9 cellular contexts compared by ENCODE assay signal in genomic region chr6:34658605-34659218, GRCh38. TPM values are rescaled to one million over a fixed set of nuclear protein-coding genes. Genes with fewer than 3 reads are reported as not detected.
DNase-seq lines count a peak whose midpoint lies in the region; ATAC-seq and TF ChIP-seq lines count a peak whose summit lies in the region.
"Had no signal": no experiment of that assay in that cellular context is flagged by ENCODE, and none has a peak within 500 bp of the region (broad histone marks: within the 10 kb centered on the region; RNA-seq: fewer than 3 reads in every experiment).

No MANE protein-coding gene starts in this region.

- peaks cover 0 to 9% (median 0%) of the 10 kb centered on the region in 9 donors for H3K36me3 ChIP-seq in heart right ventricle
- H3K36me3 ChIP-seq in OCI-LY7 (ENCODE audit: insufficient read depth, low read length): peaks cover 33% of the 10 kb centered on the region
- H3K36me3 ChIP-seq in uterus: no peaks in the 10 kb centered on the region

- peak overlapping the region; percentile 90 for H3K4me2 ChIP-seq in OCI-LY7 (ENCODE audit: low read length)

- POLR2A ChIA-PET in OCI-LY7 (lab: Charles Lee): interaction anchor here (0.5 to 7.6 kb wide), 6 partner anchors 8 to 348 kb away, joined by 3 to 139 read pairs (median 3); partner anchors contain the start of gene SNRPC

- H3K9me3 ChIP-seq in heart right ventricle: no peaks in the 10 kb centered on the region
- H3K9me3 ChIP-seq in OCI-LY7 (ENCODE audit: low read length): peaks cover 4% of the 10 kb centered on the region; the same call in 1 of the 2 replicates
- no peaks in the 10 kb centered on the region for H3K9me3 ChIP-seq in uterus

- no peaks in the 10 kb centered on the region for H4K20me1 ChIP-seq in OCI-LY7 (ENCODE audit: insufficient read depth, low read length)

- no TSS peak for BruUV-seq in OCI-LY7 (replicated peaks; lab: Mats Ljungman, UMichigan)

- CTCF ChIA-PET in OCI-LY7 (lab: Charles Lee; ENCODE audit: unreplicated experiment): interaction anchor here (0.6 to 1.4 kb wide), 4 partner anchors 10 to 67 kb away, joined by 3 to 5 read pairs (median 4); no protein-coding TSS in a partner anchor

- no peak for TF ChIP-seq CTCF in heart right ventricle (IDR thresholded peaks at IDR 0.05)
- no peak for TF ChIP-seq CTCF in OCI-LY7 (conservative IDR thresholded peaks at IDR 0.05; ENCODE audit: low read length)
- no peak for TF ChIP-seq CTCF in foreskin keratinocyte (conservative IDR thresholded peaks at IDR 0.05)
- TF ChIP-seq CTCF in uterus (IDR thresholded peaks at IDR 0.05): no peak

- intact Hi-C loops in heart right ventricle (cut with DNase I): loop anchor here in 5 of 10 donors (5.0 to 10.0 kb wide), 2 partner anchors 39 to 96 kb away; partner anchors contain the start of genes ILRUN (in 5 of the 5) and SNRPC (in 1 of the 5)
- intact Hi-C loops in cardiac septum (cut with DNase I): loop anchor here (5.0 kb wide), 1 partner anchor 39 kb away; the partner anchor contains the start of gene ILRUN
- intact Hi-C loops in OCI-LY7 (cut with micrococcal nuclease; ENCODE audit: unreplicated experiment): loop anchor here (5.0 kb wide), 1 partner anchor 99 kb away; the partner anchor contains the start of gene SNRPC
- intact Hi-C loops in uterus (cut with DNase I; ENCODE audit: low total_unique reads): no loop called here

- no peak overlapping the region; the same call in 1 of the 2 replicates for H2AFZ ChIP-seq in OCI-LY7 (ENCODE audit: low read length)

- DNase-seq in heart right ventricle (no peak), cardiac septum (ENCODE audit: low spot score) (no peak), OCI-LY7 (ENCODE audit: low spot score) (peak; percentile 42), foreskin keratinocyte (no peak), uterus (no peak), NCI-H524 (lab: John Stamatoyannopoulos, UW) (no peak), GM19238 (ENCODE audit: insufficient read length, low spot score) (no peak)
- DNase-seq: COR-L47 had no signal

- H3K27ac ChIP-seq in heart right ventricle: peak overlapping the region in 7 of 10 donors; percentile 84 to 96 (median 93)
- peak overlapping the region; percentile 98 for H3K27ac ChIP-seq in OCI-LY7 (ENCODE audit: low read depth, low read length, poor library complexity, severe bottlenecking)
- peak overlapping the region; percentile 10 for H3K27ac ChIP-seq in foreskin keratinocyte
- peak overlapping the region; percentile 88 to 94 for H3K27ac ChIP-seq in uterus

- ATAC-seq in heart right ventricle (no peak), foreskin keratinocyte (no peak), GM21786 (IDR thresholded peaks at IDR 0.05; ENCODE audit: unreplicated experiment) (no peak)

- peaks cover 85% of the 10 kb centered on the region for H3K79me2 ChIP-seq in OCI-LY7 (ENCODE audit: insufficient read depth, low read depth, low read length)

- TF ChIP-seq POLR2A in uterus (IDR thresholded peaks at IDR 0.05): no peak

- H3K4me1 ChIP-seq in heart right ventricle (peaks cover 11 to 79% (median 44%) of the 10 kb centered on the region in 9 donors), OCI-LY7 (ENCODE audit: insufficient read depth, low read length, poor library complexity, severe bottlenecking) (peaks cover 92% of the 10 kb centered on the region), foreskin keratinocyte (peaks cover 28% of the 10 kb centered on the region), uterus (peaks cover 9 to 11% of the 10 kb centered on the region in 2 donors)

- H3K27me3 ChIP-seq in heart right ventricle (no peaks in the 10 kb centered on the region), foreskin keratinocyte (no peaks in the 10 kb centered on the region), uterus (no peaks in the 10 kb centered on the region)

- H3K9me2 ChIP-seq in OCI-LY7 (ENCODE audit: insufficient read depth, low read length): no peaks in the 10 kb centered on the region

- whole genome bisulfite sequencing in heart right ventricle, 2 donors: 83 to 85% methylated on average over 6 of the region's 6 CpGs

- H3K4me3 ChIP-seq in heart right ventricle (no peak overlapping the region), OCI-LY7 (ENCODE audit: low read depth, low read length, poor library complexity, severe bottlenecking) (peak overlapping the region; percentile 36), uterus (no peak overlapping the region)

RNA-seq across cellular contexts. Expression of gene ILRUN, which starts 37.9 kb away (rescaled TPM):
- 100 to 1,000 TPM in 8 of 10 donors, 10 to 100 TPM in 2; 86.9 to 157 (median 114) TPM for total RNA-seq in heart right ventricle
- 10 to 100 TPM; 54.9 to 63.0 TPM for polyA plus RNA-seq in heart right ventricle
- 104 TPM for total RNA-seq in cardiac septum
- 25.6 and 27.1 TPM in 2 replicates for total RNA-seq in OCI-LY7 (2014; rRNA removed; shearing (Covaris generic))
- total RNA-seq in OCI-LY7 (2022): 77.6 and 82.7 TPM in 2 replicates
- total RNA-seq in foreskin keratinocyte: 64.5 and 64.9 TPM in 2 replicates
- 41.3 and 45.0 TPM in 2 replicates for polyA plus RNA-seq in foreskin keratinocyte
- 10 to 100 TPM in 3 of 4 donors, 1 to 10 TPM in 1; 9.0 to 70.8 (median 35.0) TPM for total RNA-seq in uterus

Comparison
In these comparisons a context has a peak if more than half of its experiments do, and no peak if none do; other contexts are left out.
1. H3K27ac ChIP-seq: peak in every context shown above with its lines; median percentile 98 in OCI-LY7; 93 in heart right ventricle; 91 in uterus; 10 in foreskin keratinocyte.